12 cellular contexts compared by ENCODE assay signal in genomic region chr19:35295792-35296462, GRCh38. TPM values are rescaled to one million over a fixed set of nuclear protein-coding genes. Genes with fewer than 3 reads are reported as not detected.
DNase-seq lines count a peak whose midpoint lies in the region; ATAC-seq, FAIRE-seq and TF ChIP-seq lines count a peak whose summit lies in the region.
"Had no signal": no experiment of that assay in that cellular context is flagged by ENCODE, and none has a peak within 500 bp of the region (broad histone marks: within the 10 kb centered on the region; RNA-seq: fewer than 3 reads in every experiment).

No MANE protein-coding gene starts in this region.

- peaks cover 87% of the 10 kb centered on the region for H3K4me1 ChIP-seq in OCI-LY7 (ENCODE audit: insufficient read depth, low read length, poor library complexity, severe bottlenecking)

- H3K4me1 Mint-ChIP-seq in activated T-helper 1 cell treated with anti-CD3 and anti-CD28 coated beads, Interleukin-12 subunit alpha, Interleukin-12 subunit beta, Interleukin-2, Interleukin-4 antibody, amounts not matched to agents 30 ng/mL and 10 ng/mL and 1 ng/mL, durations not matched to agents 14 hours and 24 hours and 36 hours (ENCODE audit: low read depth) = no peaks in the 10 kb centered on the region
- H3K4me1 Mint-ChIP-seq in type B pancreatic cell (ENCODE audit: unreplicated experiment) = no peaks in the 10 kb centered on the region

- no peaks in the 10 kb centered on the region for H3K9me3 Mint-ChIP-seq in activated T-helper 1 cell treated with anti-CD3 and anti-CD28 coated beads, Interleukin-12 subunit alpha, Interleukin-12 subunit beta, Interleukin-2, Interleukin-4 antibody, amounts not matched to agents 30 ng/mL and 10 ng/mL and 1 ng/mL, durations not matched to agents 14 hours and 24 hours and 36 hours
- H3K9me3 Mint-ChIP-seq in type B pancreatic cell = no peaks in the 10 kb centered on the region

- no peaks in the 10 kb centered on the region for H3K9me2 ChIP-seq in OCI-LY7 (ENCODE audit: insufficient read depth, low read length)

- H3K4me2 ChIP-seq in OCI-LY7 (ENCODE audit: low read length) = peak overlapping the region; percentile 80

- no peak for ATAC-seq in GM19455 (IDR thresholded peaks at IDR 0.05; ENCODE audit: unreplicated experiment)

- H3K36me3 Mint-ChIP-seq in activated T-helper 1 cell treated with anti-CD3 and anti-CD28 coated beads, Interleukin-12 subunit alpha, Interleukin-12 subunit beta, Interleukin-2, Interleukin-4 antibody, amounts not matched to agents 30 ng/mL and 10 ng/mL and 1 ng/mL, durations not matched to agents 14 hours and 24 hours and 36 hours (ENCODE audit: low read depth) = no peaks in the 10 kb centered on the region
- H3K36me3 Mint-ChIP-seq in type B pancreatic cell = no peaks in the 10 kb centered on the region

- no peak overlapping the region for H3K4me3 Mint-ChIP-seq in activated T-helper 1 cell treated with anti-CD3 and anti-CD28 coated beads, Interleukin-12 subunit alpha, Interleukin-12 subunit beta, Interleukin-2, Interleukin-4 antibody, amounts not matched to agents 30 ng/mL and 10 ng/mL and 1 ng/mL, durations not matched to agents 14 hours and 24 hours and 36 hours
- no peak overlapping the region for H3K4me3 Mint-ChIP-seq in type B pancreatic cell

- POLR2A ChIA-PET in OCI-LY7 (lab: Charles Lee) = interaction anchor here (0.7 to 2.7 kb wide), 8 partner anchors 8 to 210 kb away, joined by 3 to 14 read pairs (median 4); no protein-coding TSS in a partner anchor

- TF ChIP-seq CTCF in OCI-LY7 (conservative IDR thresholded peaks at IDR 0.05; ENCODE audit: low read length) = no peak
- no peak for TF ChIP-seq CTCF in type B pancreatic cell (conservative IDR thresholded peaks at IDR 0.05)

- H2AFZ ChIP-seq in OCI-LY7 (ENCODE audit: low read length) = peak overlapping the region; percentile 22; the same call in 1 of the 2 replicates

- FAIRE-seq in GM18507 (lab: Jason Lieb, UNC) = peak; percentile 69
- FAIRE-seq: frontal cortex had no signal

- H3K36me3 ChIP-seq in OCI-LY7 (ENCODE audit: insufficient read depth, low read length) = 0 out of 2 replicates have a peak, but pooled peaks cover 3% of the 10 kb centered on the region

- no peaks in the 10 kb centered on the region for H3K9me3 ChIP-seq in OCI-LY7 (ENCODE audit: low read length)

- DNase-seq in GM18507 (ENCODE audit: extremely low spot score, insufficient read length, low read depth) = peak; percentile 44
- peak; percentile 92 for DNase-seq in OCI-LY7 (ENCODE audit: low spot score)
- peak; percentile 21 for DNase-seq in activated T-helper 1 cell treated with anti-CD3 and anti-CD28 coated beads, Interleukin-12 subunit alpha, Interleukin-12 subunit beta, Interleukin-2, Interleukin-4 antibody, amounts not matched to agents 30 ng/mL and 10 ng/mL and 1 ng/mL, durations not matched to agents 14 hours and 24 hours and 36 hours (ENCODE audit: low spot score)
- peak; percentile 38 for DNase-seq in stimulated activated CD4-positive, alpha-beta T cell treated with anti-CD3 and anti-CD28 coated beads, Interleukin-15, amount 100 ng/mL, for 24 hours
- no peak for DNase-seq in amniotic stem cell (lab: John Stamatoyannopoulos, UW)
- DNase-seq in type B pancreatic cell (ENCODE audit: extremely low spot score, unreplicated experiment) = no peak
- DNase-seq in T1000 (lab: John Stamatoyannopoulos, UW) = no peak

- peaks cover 8% of the 10 kb centered on the region for H3K27me3 Mint-ChIP-seq in activated T-helper 1 cell treated with anti-CD3 and anti-CD28 coated beads, Interleukin-12 subunit alpha, Interleukin-12 subunit beta, Interleukin-2, Interleukin-4 antibody, amounts not matched to agents 30 ng/mL and 10 ng/mL and 1 ng/mL, durations not matched to agents 14 hours and 24 hours and 36 hours (ENCODE audit: insufficient read depth)
- peaks cover 10% of the 10 kb centered on the region for H3K27me3 Mint-ChIP-seq in type B pancreatic cell

- no peaks in the 10 kb centered on the region for H4K20me1 ChIP-seq in OCI-LY7 (ENCODE audit: insufficient read depth, low read length)

- CTCF ChIA-PET in OCI-LY7 (lab: Charles Lee; ENCODE audit: unreplicated experiment) = interaction anchor here (0.5 to 0.9 kb wide), 3 partner anchors 9 to 35 kb away, joined by 3 to 4 read pairs (median 3); no protein-coding TSS in a partner anchor

- H3K79me2 ChIP-seq in OCI-LY7 (ENCODE audit: insufficient read depth, low read depth, low read length) = no peaks in the 10 kb centered on the region

- H3K27ac Mint-ChIP-seq in activated T-helper 1 cell treated with anti-CD3 and anti-CD28 coated beads, Interleukin-12 subunit alpha, Interleukin-12 subunit beta, Interleukin-2, Interleukin-4 antibody, amounts not matched to agents 30 ng/mL and 10 ng/mL and 1 ng/mL, durations not matched to agents 14 hours and 24 hours and 36 hours = no peak overlapping the region
- no peak overlapping the region for H3K27ac Mint-ChIP-seq in type B pancreatic cell

- intact Hi-C loops in OCI-LY7 (cut with micrococcal nuclease; ENCODE audit: unreplicated experiment) = loop anchor here (1.0 to 5.0 kb wide), 5 partner anchors 25 to 84 kb away; no protein-coding TSS in a partner anchor
- intact Hi-C loops in activated T-helper 1 cell treated with anti-CD3 and anti-CD28 coated beads, Interleukin-12 subunit alpha, Interleukin-12 subunit beta, Interleukin-2, Interleukin-4 antibody, amounts not matched to agents 30 ng/mL and 10 ng/mL and 1 ng/mL, durations not matched to agents 14 hours and 24 hours and 36 hours (cut with micrococcal nuclease) = loop anchor here (2.0 kb wide), 1 partner anchor 51 kb away; the partner anchor contains the start of gene FFAR1

- H3K4me3 ChIP-seq in OCI-LY7 (ENCODE audit: low read depth, low read length, poor library complexity, severe bottlenecking) = peak overlapping the region; percentile 63

- peak overlapping the region; percentile 88 for H3K27ac ChIP-seq in OCI-LY7 (ENCODE audit: low read depth, low read length, poor library complexity, severe bottlenecking)

- BruUV-seq in OCI-LY7 (replicated peaks; lab: Mats Ljungman, UMichigan) = no TSS peak

RNA-seq across cellular contexts. Expression of gene MAG, which starts 4.0 kb away (rescaled TPM):
- total RNA-seq in OCI-LY7 (2014; rRNA removed; shearing (Covaris generic)) = 4.6 and 6.2 TPM in 2 replicates
- total RNA-seq in OCI-LY7 (2022) = 8.4 and 10.1 TPM in 2 replicates
- not detected in 2 replicates for total RNA-seq in activated T-helper 1 cell treated with anti-CD3 and anti-CD28 coated beads, Interleukin-12 subunit alpha, Interleukin-12 subunit beta, Interleukin-2, Interleukin-4 antibody, amounts not matched to agents 30 ng/mL and 10 ng/mL and 1 ng/mL, durations not matched to agents 14 hours and 24 hours and 36 hours
- total RNA-seq in type B pancreatic cell (ENCODE audit: low replicate concordance) = 2.1 TPM in 1 of 2 replicates, not detected in the other
- total RNA-seq: frontal cortex, LHCN-M2, mononuclear cell, SK-MEL-5 had no signal

RNA-seq across cellular contexts. Expression of gene HAMP, which starts 13.6 kb away (rescaled TPM):
- total RNA-seq in OCI-LY7 (2014; rRNA removed; shearing (Covaris generic)) = 0.19 TPM in 1 of 2 replicates, not detected in the other
- total RNA-seq in OCI-LY7 (2022) (0.83 and 0.89 TPM in 2 replicates), type B pancreatic cell (ENCODE audit: low replicate concordance) (0.59 and 1.2 TPM in 2 replicates)
- 0.57 and 0.96 TPM in 2 replicates for total RNA-seq in activated T-helper 1 cell treated with anti-CD3 and anti-CD28 coated beads, Interleukin-12 subunit alpha, Interleukin-12 subunit beta, Interleukin-2, Interleukin-4 antibody, amounts not matched to agents 30 ng/mL and 10 ng/mL and 1 ng/mL, durations not matched to agents 14 hours and 24 hours and 36 hours
- total RNA-seq: frontal cortex, LHCN-M2, SK-MEL-5 had no signal

RNA-seq across cellular contexts. Expression of gene USF2, which starts 27.2 kb away (rescaled TPM):
- total RNA-seq in OCI-LY7 (2014; rRNA removed; shearing (Covaris generic)) = 100.0 and 105 TPM in 2 replicates
- total RNA-seq in OCI-LY7 (2022) (155 and 181 TPM in 2 replicates), type B pancreatic cell (ENCODE audit: low replicate concordance) (107 and 133 TPM in 2 replicates)
- total RNA-seq in activated T-helper 1 cell treated with anti-CD3 and anti-CD28 coated beads, Interleukin-12 subunit alpha, Interleukin-12 subunit beta, Interleukin-2, Interleukin-4 antibody, amounts not matched to agents 30 ng/mL and 10 ng/mL and 1 ng/mL, durations not matched to agents 14 hours and 24 hours and 36 hours = 156 and 164 TPM in 2 replicates

RNA-seq across cellular contexts. Expression of gene CD22, which starts 33.1 kb away (rescaled TPM):
- 312 and 413 TPM in 2 replicates for total RNA-seq in OCI-LY7 (2014; rRNA removed; shearing (Covaris generic))
- total RNA-seq in OCI-LY7 (2022) (972 TPM in 2 replicates), type B pancreatic cell (ENCODE audit: low replicate concordance) (0.92 and 2.1 TPM in 2 replicates)
- total RNA-seq in activated T-helper 1 cell treated with anti-CD3 and anti-CD28 coated beads, Interleukin-12 subunit alpha, Interleukin-12 subunit beta, Interleukin-2, Interleukin-4 antibody, amounts not matched to agents 30 ng/mL and 10 ng/mL and 1 ng/mL, durations not matched to agents 14 hours and 24 hours and 36 hours = 4.7 and 5.1 TPM in 2 replicates
- total RNA-seq: frontal cortex had no signal

RNA-seq across cellular contexts. Expression of gene LSR, which starts 47.1 kb away (rescaled TPM):
- total RNA-seq in OCI-LY7 (2014; rRNA removed; shearing (Covaris generic)) = 15.0 and 22.9 TPM in 2 replicates
- total RNA-seq in OCI-LY7 (2022) = 26.0 and 33.6 TPM in 2 replicates
- total RNA-seq in activated T-helper 1 cell treated with anti-CD3 and anti-CD28 coated beads, Interleukin-12 subunit alpha, Interleukin-12 subunit beta, Interleukin-2, Interleukin-4 antibody, amounts not matched to agents 30 ng/mL and 10 ng/mL and 1 ng/mL, durations not matched to agents 14 hours and 24 hours and 36 hours = 2.7 and 4.0 TPM in 2 replicates
- 78.5 and 155 TPM in 2 replicates for total RNA-seq in type B pancreatic cell (ENCODE audit: low replicate concordance)

Comparison
In these comparisons a context has a peak if more than half of its experiments do, and no peak if none do; other contexts are left out.
1. DNase-seq: peak in GM18507 (single experiment), OCI-LY7 (single experiment), activated T-helper 1 cell treated with anti-CD3 and anti-CD28 coated beads, Interleukin-12 subunit alpha, Interleukin-12 subunit beta, Interleukin-2, Interleukin-4 antibody, amounts not matched to agents 30 ng/mL and 10 ng/mL and 1 ng/mL, durations not matched to agents 14 hours and 24 hours and 36 hours (single experiment) and stimulated activated CD4-positive, alpha-beta T cell treated with anti-CD3 and anti-CD28 coated beads, Interleukin-15, amount 100 ng/mL, for 24 hours (single experiment); none in amniotic stem cell (single experiment), type B pancreatic cell (single experiment) and T1000 (single experiment).